In the genomic region with DNA sequence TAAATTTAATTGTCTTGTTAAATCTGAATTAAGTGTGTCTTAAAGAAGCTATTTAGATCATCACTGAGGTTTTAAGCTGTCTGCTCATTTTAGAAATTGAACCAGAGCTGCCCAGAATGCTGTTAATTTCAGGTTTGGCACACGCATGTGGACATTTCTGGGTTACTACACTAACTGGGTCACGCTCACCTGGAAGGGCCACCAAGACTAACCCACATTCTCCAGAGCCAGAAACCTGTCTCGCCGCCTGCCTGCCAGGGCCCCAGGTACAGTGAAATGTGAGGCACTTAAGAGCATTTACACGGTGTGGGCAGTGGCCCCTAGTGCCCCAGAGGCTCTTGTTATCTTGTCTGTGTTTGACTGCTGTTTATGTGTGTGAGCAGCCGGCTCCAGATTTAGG, we compare ENCODE assay signal across 23 cellular contexts. TPM values are rescaled to one million over a fixed set of nuclear protein-coding genes. Genes with fewer than 3 reads are reported as not detected.
DNase-seq lines count a peak whose midpoint lies in the region; ATAC-seq and TF ChIP-seq lines count a peak whose summit lies in the region.
"Had no signal": no experiment of that assay in that cellular context is flagged by ENCODE, and none has a peak within 500 bp of the region (broad histone marks: within the 10 kb centered on the region; RNA-seq: fewer than 3 reads in every experiment).

No MANE protein-coding gene starts in this region.

- CTCF ChIA-PET in activated naive CD4-positive, alpha-beta T cell treated with anti-CD3 and anti-CD28 coated beads for 36 hours (lab: Charles Lee) = no interaction called here

- H3K4me3 Mint-ChIP-seq in stimulated activated effector memory CD8-positive, alpha-beta T cell treated with anti-CD3 and anti-CD28 coated beads, Interleukin-12 subunit alpha, Interleukin-12 subunit beta, amount 100 ng/mL, for 72 hours = no peak overlapping the region
- H3K4me3 Mint-ChIP-seq in activated naive CD4-positive, alpha-beta T cell treated with anti-CD3 and anti-CD28 coated beads for 36 hours = no peak overlapping the region
- H3K4me3 Mint-ChIP-seq: CD4-positive, alpha-beta memory T cell; HFFc6 had no signal

- H3K27ac Mint-ChIP-seq in stimulated activated effector memory CD8-positive, alpha-beta T cell treated with anti-CD3 and anti-CD28 coated beads, Interleukin-12 subunit alpha, Interleukin-12 subunit beta, amount 100 ng/mL, for 72 hours = no peak overlapping the region
- H3K27ac Mint-ChIP-seq in activated naive CD4-positive, alpha-beta T cell treated with anti-CD3 and anti-CD28 coated beads for 36 hours = no peak overlapping the region
- H3K27ac Mint-ChIP-seq: HFFc6 had no signal

- no peaks in the 10 kb centered on the region for H3K36me3 ChIP-seq in uterus
- H3K36me3 ChIP-seq: BE2C; BLaER1 treated with 17β-estradiol and CSF1 and Interleukin-3, amounts not matched to agents 10 nM and 100 nM; HAP-1 had no signal

- no peaks in the 10 kb centered on the region for H3K9me3 ChIP-seq in uterus
- H3K9me3 ChIP-seq: A549; BE2C; BLaER1 treated with 17β-estradiol and CSF1 and Interleukin-3, amounts not matched to agents 10 nM and 100 nM; Caco-2; HAP-1 had no signal

- no peak for TF ChIP-seq POLR2A in uterus (IDR thresholded peaks at IDR 0.05)

- no peaks in the 10 kb centered on the region for H3K4me1 ChIP-seq in uterus
- H3K4me1 ChIP-seq: A549, BE2C, HAP-1 had no signal

- no peak for TF ChIP-seq CTCF in uterus (IDR thresholded peaks at IDR 0.05)

- peak; percentile 16 for ATAC-seq in stimulated activated effector memory CD8-positive, alpha-beta T cell treated with anti-CD3 and anti-CD28 coated beads, Interleukin-12 subunit alpha, Interleukin-12 subunit beta, amount 100 ng/mL, for 72 hours
- ATAC-seq in HG02571 (IDR thresholded peaks at IDR 0.05; ENCODE audit: unreplicated experiment) = no peak
- ATAC-seq: A549, GM12878 had no signal

- peak in 2 of 3 experiments; percentile 2 to 33 for DNase-seq in NCI-H1417 (lab: John Stamatoyannopoulos, UW)
- no peak for DNase-seq in NCI-H1417 treated with DMSO at 0.1 percent for 48 hours (lab: John Stamatoyannopoulos, UW)
- DNase-seq in cerebellar cortex (ENCODE audit: low spot score) = peak; percentile 97
- peak; percentile 55 for DNase-seq in islet precursor cell
- no peak for DNase-seq in stimulated activated effector memory CD8-positive, alpha-beta T cell treated with anti-CD3 and anti-CD28 coated beads, Interleukin-12 subunit alpha, Interleukin-12 subunit beta, amount 100 ng/mL, for 72 hours (ENCODE audit: low spot score in 2 of 2)
- DNase-seq in activated naive CD4-positive, alpha-beta T cell treated with anti-CD3 and anti-CD28 coated beads for 36 hours = no peak
- DNase-seq in uterus = no peak
- DNase-seq: 8988T; ACHN; AML-193; BE2C; Caco-2; CD4-positive, alpha-beta memory T cell; DMS153; GDM1; GOT3; HFFc6 had no signal

- H3K4me1 Mint-ChIP-seq in stimulated activated effector memory CD8-positive, alpha-beta T cell treated with anti-CD3 and anti-CD28 coated beads, Interleukin-12 subunit alpha, Interleukin-12 subunit beta, amount 100 ng/mL, for 72 hours = no peaks in the 10 kb centered on the region
- H3K4me1 Mint-ChIP-seq in activated naive CD4-positive, alpha-beta T cell treated with anti-CD3 and anti-CD28 coated beads for 36 hours (ENCODE audit: low read depth) = no peaks in the 10 kb centered on the region
- H3K4me1 Mint-ChIP-seq: CD4-positive, alpha-beta memory T cell had no signal

- no peaks in the 10 kb centered on the region for H3K36me3 Mint-ChIP-seq in stimulated activated effector memory CD8-positive, alpha-beta T cell treated with anti-CD3 and anti-CD28 coated beads, Interleukin-12 subunit alpha, Interleukin-12 subunit beta, amount 100 ng/mL, for 72 hours
- H3K36me3 Mint-ChIP-seq in activated naive CD4-positive, alpha-beta T cell treated with anti-CD3 and anti-CD28 coated beads for 36 hours (ENCODE audit: low read depth) = no peaks in the 10 kb centered on the region
- H3K36me3 Mint-ChIP-seq: CD4-positive, alpha-beta memory T cell had no signal

- H3K9me3 Mint-ChIP-seq in stimulated activated effector memory CD8-positive, alpha-beta T cell treated with anti-CD3 and anti-CD28 coated beads, Interleukin-12 subunit alpha, Interleukin-12 subunit beta, amount 100 ng/mL, for 72 hours = no peaks in the 10 kb centered on the region
- no peaks in the 10 kb centered on the region for H3K9me3 Mint-ChIP-seq in activated naive CD4-positive, alpha-beta T cell treated with anti-CD3 and anti-CD28 coated beads for 36 hours

- no peaks in the 10 kb centered on the region for H3K27me3 Mint-ChIP-seq in activated naive CD4-positive, alpha-beta T cell treated with anti-CD3 and anti-CD28 coated beads for 36 hours (ENCODE audit: low read depth)

- H3K4me3 ChIP-seq in uterus = no peak overlapping the region
- H3K4me3 ChIP-seq: A549; BLaER1 treated with 17β-estradiol and CSF1 and Interleukin-3, amounts not matched to agents 10 nM and 100 nM; GM12878; HAP-1 had no signal

- no peak overlapping the region for H3K27ac ChIP-seq in uterus
- H3K27ac ChIP-seq: A549; BLaER1 treated with 17β-estradiol and CSF1 and Interleukin-3, amounts not matched to agents 10 nM and 100 nM had no signal

- intact Hi-C loops in activated naive CD4-positive, alpha-beta T cell treated with anti-CD3 and anti-CD28 coated beads for 36 hours (cut with micrococcal nuclease) = no loop called here
- intact Hi-C loops in uterus (cut with DNase I; ENCODE audit: low total_unique reads) = no loop called here

- peaks cover 0 to 7% of the 10 kb centered on the region in 2 donors for H3K27me3 ChIP-seq in uterus
- H3K27me3 ChIP-seq: BE2C; BLaER1 treated with 17β-estradiol and CSF1 and Interleukin-3, amounts not matched to agents 10 nM and 100 nM had no signal

RNA-seq across cellular contexts. Expression of a gene that starts 46.6 kb away (rescaled TPM):
- total RNA-seq in activated naive CD4-positive, alpha-beta T cell treated with anti-CD3 and anti-CD28 coated beads for 36 hours = not detected
- under 1 TPM in 2 of 4 donors, not detected in 2; 0.07 to 0.29 TPM for total RNA-seq in uterus
- total RNA-seq: CD4-positive, alpha-beta memory T cell; Daoy; GM12878; HFFc6 had no signal

Comparison
In these comparisons a context has a peak if more than half of its experiments do, and no peak if none do; other contexts are left out.
1. DNase-seq: peak in NCI-H1417 (2 of 3), cerebellar cortex (single experiment) and islet precursor cell (single experiment); none in NCI-H1417 treated with DMSO at 0.1 percent for 48 hours (single experiment), stimulated activated effector memory CD8-positive, alpha-beta T cell treated with anti-CD3 and anti-CD28 coated beads, Interleukin-12 subunit alpha, Interleukin-12 subunit beta, amount 100 ng/mL, for 72 hours (0 of 2), activated naive CD4-positive, alpha-beta T cell treated with anti-CD3 and anti-CD28 coated beads for 36 hours (single experiment) and uterus (0 of 2).